Comparison of ENCODE assay signal across 1 cellular context in the genomic region with DNA sequence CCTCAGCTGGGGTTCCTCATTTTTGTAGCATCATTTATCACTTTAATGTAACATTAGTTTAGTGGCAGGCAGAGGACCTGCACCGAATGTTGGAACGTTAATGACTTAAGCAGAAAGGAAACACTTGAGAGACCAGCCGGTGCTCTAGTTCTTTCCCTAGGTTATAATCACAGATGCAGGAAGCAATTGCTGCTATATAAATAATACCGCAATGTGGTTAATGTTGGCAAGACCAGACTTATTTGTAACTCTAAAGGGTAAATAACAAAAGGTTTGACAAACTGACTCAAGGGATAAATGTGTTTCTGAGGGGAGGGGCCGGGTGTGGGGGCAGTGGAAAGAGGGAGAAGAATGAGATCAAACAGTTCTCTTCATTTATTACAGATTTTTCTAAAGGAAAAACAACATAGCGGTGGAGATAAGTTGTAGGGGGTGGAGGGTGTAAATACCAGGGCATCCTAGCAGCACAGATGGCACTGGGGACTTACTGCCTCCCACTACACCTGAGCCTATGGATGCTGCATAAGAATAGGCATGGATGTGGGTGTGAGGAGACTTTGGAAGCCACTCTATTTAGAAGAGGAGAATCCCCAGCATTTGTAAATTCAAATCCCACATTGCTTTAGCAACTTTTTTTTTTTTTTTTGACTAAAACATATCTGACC.
TF ChIP-seq lines count a peak whose summit lies in the region.

No MANE protein-coding gene starts in this region.

TF ChIP-seq in endothelial cell of umbilical vein, 7 proteins besides CTCF, POLR2A, EP300 and RAD21 (continued from another document):
- TF ChIP-seq POLR2AphosphoS5 (IDR thresholded peaks at IDR 0.05; ENCODE audit: insufficient read depth, low read depth, low read length) = peak; percentile 51
TF ChIP-seq in endothelial cell of umbilical vein: peak in this region for 1.
